In genomic region chr2:54561795-54562592, GRCh38 we compare ENCODE assay signal across 11 cellular contexts.
DNase-seq lines count a peak whose midpoint lies in the region; ATAC-seq and TF ChIP-seq lines count a peak whose summit lies in the region.
"Had no signal": no experiment of that assay in that cellular context is flagged by ENCODE, and none has a peak within 500 bp of the region (broad histone marks: within the 10 kb centered on the region; RNA-seq: fewer than 3 reads in every experiment).

No MANE protein-coding gene starts in this region.

- H3K9me3 ChIP-seq in RWPE2 (ENCODE audit: severe bottlenecking), result no peaks in the 10 kb centered on the region

- H3K27me3 ChIP-seq in RWPE2 (ENCODE audit: insufficient read depth, poor library complexity, severe bottlenecking), result no peaks in the 10 kb centered on the region

- H3K36me3 ChIP-seq in RWPE2 (ENCODE audit: low read depth), result peaks cover 3% of the 10 kb centered on the region; the same call in 1 of the 2 replicates

- H3K4me1 Mint-ChIP-seq in endothelial cell (ENCODE audit: unreplicated experiment), result peaks cover 61% of the 10 kb centered on the region
- H3K4me1 Mint-ChIP-seq in stimulated activated effector memory CD8-positive, alpha-beta T cell treated with anti-CD3 and anti-CD28 coated beads, Interleukin-12 subunit alpha, Interleukin-12 subunit beta, amount 100 ng/mL, for 72 hours, result peaks cover 56% of the 10 kb centered on the region
- peaks cover 38% of the 10 kb centered on the region for H3K4me1 Mint-ChIP-seq in glutamatergic neuron (ENCODE audit: low read depth, unreplicated experiment)

- peak overlapping the region; percentile 13 for H3K27ac ChIP-seq in RWPE2 (ENCODE audit: poor library complexity, severe bottlenecking)

- peaks cover 22% of the 10 kb centered on the region for H3K4me1 ChIP-seq in RWPE2 (ENCODE audit: insufficient read depth, poor library complexity, severe bottlenecking)

- H3K4me3 Mint-ChIP-seq in endothelial cell (ENCODE audit: unreplicated experiment) (peak overlapping the region; percentile 54), glutamatergic neuron (ENCODE audit: unreplicated experiment) (no peak overlapping the region)
- H3K4me3 Mint-ChIP-seq in stimulated activated effector memory CD8-positive, alpha-beta T cell treated with anti-CD3 and anti-CD28 coated beads, Interleukin-12 subunit alpha, Interleukin-12 subunit beta, amount 100 ng/mL, for 72 hours, result peak overlapping the region; percentile 88

- no peaks in the 10 kb centered on the region for H3K9me3 Mint-ChIP-seq in endothelial cell (ENCODE audit: unreplicated experiment)
- no peaks in the 10 kb centered on the region for H3K9me3 Mint-ChIP-seq in stimulated activated effector memory CD8-positive, alpha-beta T cell treated with anti-CD3 and anti-CD28 coated beads, Interleukin-12 subunit alpha, Interleukin-12 subunit beta, amount 100 ng/mL, for 72 hours
- peaks cover 8% of the 10 kb centered on the region for H3K9me3 Mint-ChIP-seq in glutamatergic neuron (ENCODE audit: unreplicated experiment)

- H3K27me3 Mint-ChIP-seq in endothelial cell (ENCODE audit: unreplicated experiment) (peaks cover 29% of the 10 kb centered on the region), glutamatergic neuron (ENCODE audit: unreplicated experiment) (peaks cover 8% of the 10 kb centered on the region)

- H3K27ac Mint-ChIP-seq in endothelial cell (ENCODE audit: unreplicated experiment), result peak overlapping the region; percentile 6
- peak overlapping the region; percentile 97 for H3K27ac Mint-ChIP-seq in stimulated activated effector memory CD8-positive, alpha-beta T cell treated with anti-CD3 and anti-CD28 coated beads, Interleukin-12 subunit alpha, Interleukin-12 subunit beta, amount 100 ng/mL, for 72 hours
- H3K27ac Mint-ChIP-seq in glutamatergic neuron (ENCODE audit: unreplicated experiment), result no peak overlapping the region

- H3K4me3 ChIP-seq in RWPE2 (ENCODE audit: severe bottlenecking), result no peak overlapping the region

- TF ChIP-seq CTCF in RWPE2 (IDR thresholded peaks at IDR 0.05; ENCODE audit: poor library complexity, severe bottlenecking) (no peak), endothelial cell (IDR thresholded peaks at IDR 0.05; ENCODE audit: unreplicated experiment) (no peak), glutamatergic neuron (IDR thresholded peaks at IDR 0.05; ENCODE audit: partially characterized antibody, unreplicated experiment) (no peak)

- DNase-seq in SKM-1 treated with dmso at 0.1 percent for 144 hours (lab: John Stamatoyannopoulos, UW; ENCODE audit: unreplicated experiment) (peak; percentile 11), SKM-1 (lab: John Stamatoyannopoulos, UW; ENCODE audit: unreplicated experiment) (no peak), RWPE2 (ENCODE audit: low spot score) (no peak), endothelial cell (ENCODE audit: low spot score) (no peak), glutamatergic neuron (no peak)
- no peak for DNase-seq in stimulated activated effector memory CD8-positive, alpha-beta T cell treated with anti-CD3 and anti-CD28 coated beads, Interleukin-12 subunit alpha, Interleukin-12 subunit beta, amount 100 ng/mL, for 72 hours (ENCODE audit: low spot score in 2 of 2)
- DNase-seq: ACHN; HCEC 1CT; stimulated activated CD4-positive, alpha-beta T cell treated with anti-CD3 and anti-CD28 coated beads, Interleukin-4, amount 100 ng/mL, for 1 hour had no signal

- H3K36me3 Mint-ChIP-seq in endothelial cell (ENCODE audit: low read depth, unreplicated experiment), result peaks cover 19% of the 10 kb centered on the region
- H3K36me3 Mint-ChIP-seq in stimulated activated effector memory CD8-positive, alpha-beta T cell treated with anti-CD3 and anti-CD28 coated beads, Interleukin-12 subunit alpha, Interleukin-12 subunit beta, amount 100 ng/mL, for 72 hours, result peaks cover 7% of the 10 kb centered on the region
- no peaks in the 10 kb centered on the region for H3K36me3 Mint-ChIP-seq in glutamatergic neuron (ENCODE audit: unreplicated experiment)

- ATAC-seq in RWPE2 (ENCODE audit: low read depth) (no peak), GM19455 (IDR thresholded peaks at IDR 0.05; ENCODE audit: unreplicated experiment) (no peak), GM21515 (IDR thresholded peaks at IDR 0.05; ENCODE audit: unreplicated experiment) (no peak)
- no peak for ATAC-seq in stimulated activated effector memory CD8-positive, alpha-beta T cell treated with anti-CD3 and anti-CD28 coated beads, Interleukin-12 subunit alpha, Interleukin-12 subunit beta, amount 100 ng/mL, for 72 hours
